15 cellular contexts compared by ENCODE assay signal in the genomic region with DNA sequence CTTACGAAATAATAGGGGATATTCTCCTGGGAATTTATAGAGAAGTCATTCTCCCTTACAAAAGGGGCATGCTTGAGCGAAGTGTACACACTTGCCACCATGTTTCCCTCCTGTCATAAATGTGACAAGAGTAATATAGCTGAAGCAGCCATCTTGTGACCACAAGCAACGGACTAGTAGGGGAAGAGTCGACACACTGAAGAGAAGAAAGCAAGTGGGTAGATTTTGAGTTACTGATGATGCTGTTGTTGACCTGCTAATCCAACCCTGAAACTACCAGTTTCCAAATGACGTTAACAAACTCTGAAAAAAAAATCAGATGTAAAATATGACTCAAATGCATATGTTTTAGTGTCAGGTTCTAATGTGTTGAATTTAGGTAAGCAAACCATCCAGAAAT.
DNase-seq lines count a peak whose midpoint lies in the region; ATAC-seq and TF ChIP-seq lines count a peak whose summit lies in the region.
"Had no signal": no experiment of that assay in that cellular context is flagged by ENCODE, and none has a peak within 500 bp of the region (broad histone marks: within the 10 kb centered on the region; RNA-seq: fewer than 3 reads in every experiment).

No MANE protein-coding gene starts in this region.

- POLR2A ChIA-PET in PC-3 (lab: Charles Lee; ENCODE audit: unreplicated experiment): no interaction called here

- H3K4me3 ChIP-seq in PC-3 (ENCODE audit: low read length): no peak overlapping the region
- no peak overlapping the region for H3K4me3 ChIP-seq in neuron (ENCODE audit: low read length)
- H3K4me3 ChIP-seq: A549, GM23248 had no signal

- no peak overlapping the region for H3K9ac ChIP-seq in PC-3 (ENCODE audit: low read length)
- H3K9ac ChIP-seq: GM23248 had no signal

- peaks cover 0 to 6% (median 4%) of the 10 kb centered on the region in 3 donors for H3K27me3 Mint-ChIP-seq in immature natural killer cell (ENCODE audit: low read depth in 3 of 3)
- H3K27me3 Mint-ChIP-seq: CD4-positive, alpha-beta T cell had no signal

- no peaks in the 10 kb centered on the region for H3F3A ChIP-seq in PC-3 (ENCODE audit: low read length, unreplicated experiment)

- no peak overlapping the region for H3K27ac Mint-ChIP-seq in immature natural killer cell
- H3K27ac Mint-ChIP-seq: CD4-positive, alpha-beta T cell had no signal

- H3K9me3 ChIP-seq in PC-3 (ENCODE audit: low read length): no peaks in the 10 kb centered on the region
- H3K9me3 ChIP-seq in neuron (ENCODE audit: low read length): no peaks in the 10 kb centered on the region
- H3K9me3 ChIP-seq: A549, Caco-2 had no signal

- H3K4me3 Mint-ChIP-seq in immature natural killer cell: no peak overlapping the region
- H3K4me3 Mint-ChIP-seq: CD4-positive, alpha-beta T cell had no signal

- no peaks in the 10 kb centered on the region for H3K4me1 ChIP-seq in PC-3 (ENCODE audit: insufficient read depth, low read length)
- no peaks in the 10 kb centered on the region for H3K4me1 ChIP-seq in neuron (ENCODE audit: insufficient read depth, low read length)
- H3K4me1 ChIP-seq: A549, Caco-2 had no signal

- peaks cover 14 to 60% (median 36%) of the 10 kb centered on the region in 6 donors for H3K9me3 Mint-ChIP-seq in immature natural killer cell

- H4K20me1 ChIP-seq in PC-3 (ENCODE audit: low read length): no peaks in the 10 kb centered on the region

- peaks cover 0 to 3% (median 0%) of the 10 kb centered on the region in 3 donors for H3K36me3 Mint-ChIP-seq in immature natural killer cell

- CTCF ChIA-PET in PC-3 (lab: Charles Lee): no interaction called here

- TF ChIP-seq CTCF in PC-3 (conservative IDR thresholded peaks at IDR 0.05; ENCODE audit: low read depth, low read length): no peak

- H3K27me3 ChIP-seq in PC-3 (ENCODE audit: low read length): no peaks in the 10 kb centered on the region
- H3K27me3 ChIP-seq in neuron (ENCODE audit: insufficient read depth, low read length): no peaks in the 10 kb centered on the region

- ATAC-seq in PC-3 (no peak), esophagus mucosa (no peak), HG03460 (IDR thresholded peaks at IDR 0.05; ENCODE audit: unreplicated experiment) (no peak)
- ATAC-seq: A549 had no signal

- DNase-seq in NCI-H1436 (lab: John Stamatoyannopoulos, UW) (peak; percentile 1), NCI-H1436 treated with DMSO at 0.1 percent for 48 hours (lab: John Stamatoyannopoulos, UW) (no peak), PC-3 (no peak), immature natural killer cell (no peak)
- DNase-seq: AML-193; Caco-2; CD4-positive, alpha-beta T cell; GM23248; HCEC 1CT had no signal

- intact Hi-C loops in PC-3 (cut with micrococcal nuclease): no loop called here

- H3K4me2 ChIP-seq in PC-3 (ENCODE audit: low read length): no peak overlapping the region
- H3K4me2 ChIP-seq: A549 had no signal

- no peaks in the 10 kb centered on the region for H3K9me2 ChIP-seq in PC-3 (replicated peaks; ENCODE audit: low read length)

- H3K36me3 ChIP-seq in PC-3 (ENCODE audit: low read depth, low read length) (no peaks in the 10 kb centered on the region), neuron (ENCODE audit: insufficient read depth, low read length) (no peaks in the 10 kb centered on the region)

- BruUV-seq in PC-3 (replicated peaks; lab: Mats Ljungman, UMichigan): no TSS peak

- no peaks in the 10 kb centered on the region for H3K79me2 ChIP-seq in PC-3 (ENCODE audit: low read length)

- peak overlapping the region; percentile 58; the same call in 1 of the 2 replicates for H2AFZ ChIP-seq in PC-3 (ENCODE audit: low read length)
- peak overlapping the region; percentile 47 for H2AFZ ChIP-seq in neuron (ENCODE audit: low read depth, low read length)
- H2AFZ ChIP-seq: GM23248 had no signal

- H3K27ac ChIP-seq in PC-3 (ENCODE audit: low read length): no peak overlapping the region
- H3K27ac ChIP-seq: 22Rv1, A549, C4-2B, GM23248 had no signal

- no peaks in the 10 kb centered on the region for H3K4me1 Mint-ChIP-seq in immature natural killer cell
